ENCODE assay signal across 17 cellular contexts in the genomic region with DNA sequence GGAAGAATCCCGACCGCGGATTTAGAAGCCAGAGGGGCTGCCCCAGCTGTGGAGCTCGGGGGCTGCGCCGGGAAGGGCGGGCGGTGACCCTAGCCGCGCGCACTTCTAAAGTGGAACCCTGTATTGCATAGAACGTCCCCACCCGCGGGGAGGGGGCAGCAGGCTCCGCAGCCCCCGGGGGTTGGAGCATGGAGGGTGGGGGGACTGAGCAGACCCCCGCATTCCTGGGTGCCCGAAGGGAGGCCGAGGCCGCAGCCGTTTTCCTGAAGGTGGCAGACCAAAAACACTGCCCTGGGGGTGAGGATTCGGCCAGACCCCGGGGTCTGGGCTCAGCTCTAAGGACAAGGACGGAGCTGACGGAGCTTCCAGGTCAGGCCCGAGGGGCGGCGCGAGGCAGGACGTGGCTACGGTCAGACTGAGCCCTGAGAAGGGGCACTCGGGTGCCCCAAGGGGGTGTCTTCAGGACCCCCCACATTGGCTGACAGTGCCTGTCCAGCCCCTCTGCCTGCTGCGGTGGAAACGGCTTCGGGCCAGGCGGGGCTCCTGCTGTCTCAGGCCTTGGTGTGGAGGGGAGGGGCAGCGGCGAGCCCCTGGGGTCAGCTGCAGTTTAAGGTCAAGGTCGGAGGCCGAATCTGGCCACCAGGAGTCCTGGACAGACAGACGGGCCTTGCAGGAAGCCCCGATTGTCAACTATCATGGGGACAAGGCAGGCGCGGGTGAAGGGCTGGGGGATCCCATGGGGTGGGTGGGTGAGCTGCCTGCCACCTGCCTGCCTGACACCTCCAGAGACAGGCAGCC. TPM values are rescaled to one million over a fixed set of nuclear protein-coding genes. Genes with fewer than 3 reads are reported as not detected.
DNase-seq lines count a peak whose midpoint lies in the region; ATAC-seq and TF ChIP-seq lines count a peak whose summit lies in the region.
"Had no signal": no experiment of that assay in that cellular context is flagged by ENCODE, and none has a peak within 500 bp of the region (broad histone marks: within the 10 kb centered on the region; RNA-seq: fewer than 3 reads in every experiment).

No MANE protein-coding gene starts in this region.

- H3K36me3 Mint-ChIP-seq in neural progenitor cell = peaks cover 8% of the 10 kb centered on the region

- H3K9me3 ChIP-seq in heart right ventricle = peaks cover 0 to 17% (median 9%) of the 10 kb centered on the region in 11 donors
- H3K9me3 ChIP-seq in effector memory CD4-positive, alpha-beta T cell (ENCODE audit: control insufficient read depth, low read length) = no peaks in the 10 kb centered on the region
- H3K9me3 ChIP-seq in neural progenitor cell (ENCODE audit: low read depth) = no peaks in the 10 kb centered on the region
- no peaks in the 10 kb centered on the region for H3K9me3 ChIP-seq in aorta (ENCODE audit: control insufficient read depth, low read length)
- H3K9me3 ChIP-seq: thyroid gland had no signal

- no peaks in the 10 kb centered on the region for H3K27me3 Mint-ChIP-seq in neural progenitor cell (ENCODE audit: insufficient read depth, low read depth)
- H3K27me3 Mint-ChIP-seq: activated CD4-positive, alpha-beta T cell treated with anti-CD3 and anti-CD28 coated beads for 36 hours had no signal

- H3K9ac ChIP-seq in neural progenitor cell = no peak overlapping the region

- H3K27ac ChIP-seq in heart right ventricle (peak overlapping the region in 6 of 10 donors; percentile 87 to 100 (median 92)), neural progenitor cell (peak overlapping the region; percentile 6), aorta (ENCODE audit: low read depth in 1 of 2, low read length in 2 of 2) (no peak overlapping the region)
- H3K27ac ChIP-seq in effector memory CD4-positive, alpha-beta T cell (ENCODE audit: insufficient read depth, low read length, poor library complexity, severe bottlenecking) = peak overlapping the region; percentile 30
- H3K27ac ChIP-seq: colonic mucosa had no signal

- no peak overlapping the region for H3K4me3 Mint-ChIP-seq in neural progenitor cell
- H3K4me3 Mint-ChIP-seq: T-helper 1 cell treated with Interleukin-12 subunit alpha and Interleukin-12 subunit beta and Interleukin-4 antibody, amounts not matched to agents 30 μg/mL and 1 μg/mL, for 36 hours had no signal

- H3K4me1 ChIP-seq in heart right ventricle (peaks cover 31 to 46% (median 41%) of the 10 kb centered on the region in 9 donors), neural progenitor cell (peaks cover 22% of the 10 kb centered on the region), aorta (ENCODE audit: control insufficient read depth in 1 of 2, insufficient read depth in 2 of 2, low read length in 2 of 2) (no peaks in the 10 kb centered on the region)
- peaks cover 37% of the 10 kb centered on the region for H3K4me1 ChIP-seq in effector memory CD4-positive, alpha-beta T cell (ENCODE audit: control insufficient read depth, insufficient read depth, low read length, poor library complexity, severe bottlenecking)

- H3F3A ChIP-seq in neural progenitor cell (ENCODE audit: low read depth) = peaks cover 39% of the 10 kb centered on the region

- TF ChIP-seq CTCF in heart right ventricle (IDR thresholded peaks at IDR 0.05) (no peak), neural progenitor cell (IDR thresholded peaks at IDR 0.05) (no peak)

- WGBS in heart right ventricle, 2 donors = 88 to 89% methylated on average over 43 to 44 of the region's 44 CpGs
- WGBS in aorta, 2 donors = 85 to 88% methylated on average over 42 to 44 of the region's 44 CpGs

- no peak overlapping the region for H3K4me3 ChIP-seq in heart right ventricle
- no peak overlapping the region for H3K4me3 ChIP-seq in effector memory CD4-positive, alpha-beta T cell (ENCODE audit: insufficient read depth, low read depth, low read length, poor library complexity, severe bottlenecking)
- no peak overlapping the region for H3K4me3 ChIP-seq in neural progenitor cell
- H3K4me3 ChIP-seq in aorta (ENCODE audit: low read length in 2 of 2) = no peak overlapping the region
- H3K4me3 ChIP-seq: colonic mucosa, thyroid gland had no signal

- H3K36me3 ChIP-seq in heart right ventricle (peaks cover 0 to 59% (median 34%) of the 10 kb centered on the region in 9 donors), neural progenitor cell (no peaks in the 10 kb centered on the region), aorta (ENCODE audit: control insufficient read depth in 1 of 2, insufficient read depth in 2 of 2, low read length in 1 of 2) (peaks cover 0 to 3% of the 10 kb centered on the region in 2 donors)
- peaks cover 38% of the 10 kb centered on the region for H3K36me3 ChIP-seq in effector memory CD4-positive, alpha-beta T cell (ENCODE audit: control insufficient read depth, insufficient read depth, low read length)

- H3K4me1 Mint-ChIP-seq in neural progenitor cell = peaks cover 13% of the 10 kb centered on the region

- intact Hi-C loops in heart right ventricle (cut with DNase I) (no loop called here), left cardiac atrium (cut with DNase I) (no loop called here), aorta (cut with DNase I) (no loop called here)

- H3K27ac Mint-ChIP-seq in neural progenitor cell = no peak overlapping the region
- H3K27ac Mint-ChIP-seq: activated CD4-positive, alpha-beta T cell treated with anti-CD3 and anti-CD28 coated beads for 36 hours had no signal

- H3K27me3 ChIP-seq in heart right ventricle (no peaks in the 10 kb centered on the region), neural progenitor cell (no peaks in the 10 kb centered on the region), aorta (ENCODE audit: control insufficient read depth in 1 of 2, insufficient read depth in 2 of 2, low read length in 1 of 2) (no peaks in the 10 kb centered on the region)
- no peaks in the 10 kb centered on the region for H3K27me3 ChIP-seq in effector memory CD4-positive, alpha-beta T cell (replicated peaks; ENCODE audit: control insufficient read depth, insufficient read depth, low read length, poor library complexity, severe bottlenecking)
- H3K27me3 ChIP-seq: colonic mucosa, thyroid gland had no signal

- H3K4me2 ChIP-seq in neural progenitor cell = no peak overlapping the region

- peaks cover 16% of the 10 kb centered on the region for H3K79me2 ChIP-seq in neural progenitor cell (ENCODE audit: low read depth)

- DNase-seq in heart right ventricle = no peak
- no peak for DNase-seq in left cardiac atrium
- DNase-seq in effector memory CD4-positive, alpha-beta T cell = no peak
- no peak for DNase-seq in neural progenitor cell (ENCODE audit: low spot score)
- peak; percentile 46 to 71 for DNase-seq in aorta
- no peak for DNase-seq in D341Med (ENCODE audit: low spot score)
- DNase-seq in central memory CD4-positive, alpha-beta T cell = no peak
- no peak for DNase-seq in cerebellar nuclear complex (lab: John Stamatoyannopoulos, UW)
- DNase-seq: activated CD4-positive, alpha-beta T cell treated with anti-CD3 and anti-CD28 coated beads for 36 hours; colonic mucosa; GF-D8; hippocampal formation; NCI-H2081; retina; stimulated activated CD4-positive, alpha-beta T cell treated with anti-CD3 and anti-CD28 coated beads, Interleukin-2, amount 100 ng/mL, for 24 hours had no signal

- ATAC-seq in heart right ventricle (no peak), left cardiac atrium (no peak), aorta (ENCODE audit: low FRiP score) (no peak)
- ATAC-seq: activated CD4-positive, alpha-beta T cell treated with anti-CD3 and anti-CD28 coated beads for 36 hours had no signal

- peaks cover 2% of the 10 kb centered on the region for H3K9me3 Mint-ChIP-seq in neural progenitor cell
- H3K9me3 Mint-ChIP-seq: T-helper 1 cell treated with Interleukin-12 subunit alpha and Interleukin-12 subunit beta and Interleukin-4 antibody, amounts not matched to agents 30 μg/mL and 1 μg/mL, for 36 hours had no signal

- H2AFZ ChIP-seq in neural progenitor cell (replicated peaks) = no peak overlapping the region

- H4K20me1 ChIP-seq in neural progenitor cell (ENCODE audit: low read depth) = peaks cover 11% of the 10 kb centered on the region

RNA-seq across cellular contexts. Expression of a gene that starts 12.6 kb away (rescaled TPM):
- 100 to 1,000 TPM; 107 to 260 (median 144) TPM for total RNA-seq in heart right ventricle
- polyA plus RNA-seq in heart right ventricle = 100 to 1,000 TPM; 144 to 189 TPM
- total RNA-seq in left cardiac atrium = 100 to 1,000 TPM; 127 to 174 TPM
- 46.0 and 106 TPM in 2 replicates for total RNA-seq in neural progenitor cell (ENCODE audit: low replicate concordance)
- total RNA-seq in aorta = 100 to 1,000 TPM in 1 of 2 donors, 10 to 100 TPM in 1; 93.0 to 103 TPM
- 10 to 100 TPM; 49.3 to 68.1 TPM for polyA plus RNA-seq in aorta

RNA-seq across cellular contexts. Expression of a gene that starts 23.0 kb away (rescaled TPM):
- total RNA-seq in heart right ventricle (10 to 100 TPM; 45.1 to 70.4 (median 56.6) TPM), left cardiac atrium (10 to 100 TPM; 51.4 to 54.3 TPM), neural progenitor cell (ENCODE audit: low replicate concordance) (48.8 and 148 TPM in 2 replicates), aorta (10 to 100 TPM; 46.2 to 62.7 TPM)
- polyA plus RNA-seq in heart right ventricle (10 to 100 TPM; 42.8 to 55.2 TPM), aorta (10 to 100 TPM; 27.5 to 56.7 TPM)

RNA-seq across cellular contexts. Expression of a gene that starts 57.6 kb away (rescaled TPM):
- total RNA-seq in heart right ventricle (10 to 100 TPM; 10.0 to 30.5 (median 16.2) TPM), left cardiac atrium (10 to 100 TPM; 24.9 to 28.6 TPM), neural progenitor cell (ENCODE audit: low replicate concordance) (6.0 and 15.9 TPM in 2 replicates), aorta (10 to 100 TPM; 41.1 to 43.6 TPM)
- polyA plus RNA-seq in heart right ventricle (10 to 100 TPM in 1 of 2 donors, 1 to 10 TPM in 1; 8.9 to 12.8 TPM), aorta (10 to 100 TPM; 12.5 to 15.5 TPM)

RNA-seq across cellular contexts. Expression of a gene that starts 58.2 kb away (rescaled TPM):
- total RNA-seq in heart right ventricle (1 to 10 TPM; 1.2 to 6.5 (median 2.2) TPM), left cardiac atrium (1 to 10 TPM in 1 of 2 donors, under 1 TPM in 1; 0.89 to 2.3 TPM), neural progenitor cell (ENCODE audit: low replicate concordance) (3.7 TPM in 1 of 2 replicates, not detected in the other), aorta (1 to 10 TPM; 1.6 to 3.6 TPM)
- polyA plus RNA-seq in heart right ventricle (10 to 100 TPM in 1 of 2 donors, 1 to 10 TPM in 1; 8.6 to 13.1 TPM), aorta (10 to 100 TPM in 1 of 2 donors, 1 to 10 TPM in 1; 5.5 to 25.2 TPM)

Comparison
In these comparisons a context has a peak if more than half of its experiments do, and no peak if none do; other contexts are left out.
1. DNase-seq: peak in aorta (2 of 2); none in heart right ventricle (0 of 2), left cardiac atrium (single experiment), effector memory CD4-positive, alpha-beta T cell (0 of 3), neural progenitor cell (single experiment), D341Med (single experiment), central memory CD4-positive, alpha-beta T cell (single experiment) and cerebellar nuclear complex (0 of 2).
2. H3K27ac ChIP-seq: peak in heart right ventricle (6 of 10), effector memory CD4-positive, alpha-beta T cell (single experiment) and neural progenitor cell (single experiment); none in aorta (0 of 2).